13 cellular contexts compared by ENCODE assay signal in genomic region chr9:131876486-131876885, GRCh38.
"Had no signal": no experiment of that assay in that cellular context is flagged by ENCODE, and none has a peak within 500 bp of the region (broad histone marks: within the 10 kb centered on the region; RNA-seq: fewer than 3 reads in every experiment).

No MANE protein-coding gene starts in this region.

- H3K9me3 ChIP-seq: heart right ventricle, left lung, psoas muscle, right lobe of liver, stomach, thoracic aorta had no signal

- H3K27me3 ChIP-seq: heart right ventricle, left lung, right lobe of liver, stomach had no signal

- DNase-seq: activated CD8-positive, alpha-beta memory T cell treated with anti-CD3 and anti-CD28 coated beads, Interleukin-2, amount 50 U/mL, for 48 hours; effector CD8-positive, alpha-beta T cell; foreskin melanocyte; heart right ventricle; left lung; psoas muscle; stimulated activated CD4-positive, alpha-beta T cell treated with anti-CD3 and anti-CD28 coated beads, Interleukin-2, amount 100 ng/mL, for 24 hours; stomach; T-cell had no signal

- H3K9me3 Mint-ChIP-seq: nephron, T-cell, WTC11 had no signal

- H3K27ac ChIP-seq: heart right ventricle, left lung, psoas muscle, right lobe of liver, stomach, thoracic aorta had no signal

- H3K36me3 Mint-ChIP-seq: WTC11 had no signal

- H3K4me3 Mint-ChIP-seq: nephron, T-cell, WTC11 had no signal

- H3K36me3 ChIP-seq: right lobe of liver had no signal

- H3K27ac Mint-ChIP-seq: nephron, T-cell had no signal

- H3K4me1 ChIP-seq: psoas muscle, right lobe of liver, stomach had no signal

- ATAC-seq: heart right ventricle, left lung, psoas muscle, WTC11 had no signal

- H3K4me3 ChIP-seq: heart right ventricle, left lung, psoas muscle, right lobe of liver, stomach, thoracic aorta had no signal

- H3K27me3 Mint-ChIP-seq: T-cell had no signal
